In genomic region chr13:76732367-76732766, GRCh38 we compare ENCODE assay signal across 26 cellular contexts.
"Had no signal": no experiment of that assay in that cellular context is flagged by ENCODE, and none has a peak within 500 bp of the region (broad histone marks: within the 10 kb centered on the region; RNA-seq: fewer than 3 reads in every experiment).

No MANE protein-coding gene starts in this region.

- H3K36me3 Mint-ChIP-seq: activated CD4-positive, alpha-beta memory T cell treated with anti-CD3 and anti-CD28 coated beads for 36 hours; natural killer cell treated with Interleukin-12 subunit alpha and Interleukin-12 subunit beta and Interleukin-15 and Interleukin-18, amount 100 ng/mL, for 72 hours had no signal

- H3K9me3 ChIP-seq: adrenal gland, body of pancreas, colonic mucosa, left ventricle myocardium inferior, right lobe of liver, transverse colon had no signal

- H3K4me1 Mint-ChIP-seq: activated CD4-positive, alpha-beta T cell treated with anti-CD3 and anti-CD28 coated beads, Interleukin-2, amount 10 ng/mL, durations not matched to agents 24 days and 14 days; activated naive CD8-positive, alpha-beta T cell treated with anti-CD3 and anti-CD28 coated beads for 36 hours had no signal

- H3K27me3 ChIP-seq: adrenal gland, body of pancreas, colonic mucosa, hepatocyte, right lobe of liver, transverse colon had no signal

- H3K4me3 Mint-ChIP-seq: activated CD4-positive, alpha-beta memory T cell treated with anti-CD3 and anti-CD28 coated beads for 36 hours; activated CD4-positive, alpha-beta T cell treated with anti-CD3 and anti-CD28 coated beads, Interleukin-2, amount 10 ng/mL, durations not matched to agents 24 days and 14 days; activated naive CD4-positive, alpha-beta T cell treated with anti-CD3 and anti-CD28 coated beads for 36 hours; activated naive CD8-positive, alpha-beta T cell treated with anti-CD3 and anti-CD28 coated beads for 36 hours; activated T-helper 1 cell treated with anti-CD3 and anti-CD28 coated beads, Interleukin-12 subunit alpha, Interleukin-12 subunit beta, Interleukin-2, Interleukin-4 antibody, amounts not matched to agents 30 ng/mL and 10 ng/mL and 1 ng/mL, durations not matched to agents 14 hours and 24 hours and 36 hours; natural killer cell treated with Interleukin-12 subunit alpha and Interleukin-12 subunit beta and Interleukin-15 and Interleukin-18, amount 100 ng/mL, for 72 hours; T-helper 2 cell treated with Interferon-gamma antibody and Interleukin-4, amounts not matched to agents 5 μg/mL and 100 μg/mL, for 36 hours had no signal

- H3K36me3 ChIP-seq: adrenal gland, colonic mucosa, left ventricle myocardium inferior, right lobe of liver, transverse colon had no signal

- ATAC-seq: body of pancreas; natural killer cell treated with Interleukin-12 subunit alpha and Interleukin-12 subunit beta and Interleukin-15 and Interleukin-18, amount 100 ng/mL, for 72 hours had no signal

- H3K27me3 Mint-ChIP-seq: activated CD4-positive, alpha-beta memory T cell treated with anti-CD3 and anti-CD28 coated beads for 36 hours; activated CD4-positive, alpha-beta T cell treated with anti-CD3 and anti-CD28 coated beads, Interleukin-2, amount 10 ng/mL, durations not matched to agents 24 days and 14 days; activated naive CD8-positive, alpha-beta T cell treated with anti-CD3 and anti-CD28 coated beads for 36 hours had no signal

- DNase-seq: activated CD4-positive, alpha-beta memory T cell treated with anti-CD3 and anti-CD28 coated beads for 36 hours; activated CD4-positive, alpha-beta T cell treated with anti-CD3 and anti-CD28 coated beads, Interleukin-2, amount 10 ng/mL, durations not matched to agents 24 days and 14 days; activated CD4-positive, CD25-positive, alpha-beta regulatory T cell treated with anti-CD3 and anti-CD28 coated beads, Interleukin-2, amount 50 U/mL, for 72 hours; activated CD8-positive, alpha-beta memory T cell treated with anti-CD3 and anti-CD28 coated beads, Interleukin-2, amount 50 U/mL, for 4 hours; activated effector memory CD4-positive, alpha-beta T cell treated with anti-CD3 and anti-CD28 coated beads, Interleukin-2, amount 50 U/mL, for 16 hours; activated naive CD4-positive, alpha-beta T cell treated with anti-CD3 and anti-CD28 coated beads for 36 hours; activated naive CD8-positive, alpha-beta T cell treated with anti-CD3 and anti-CD28 coated beads for 36 hours; activated T-cell treated with anti-CD3 and anti-CD28 coated beads, Interleukin-2, amount 50 U/mL, for 1 hour; aorta; body of pancreas; colonic mucosa; effector CD8-positive, alpha-beta T cell; islet precursor cell; left ventricle myocardium inferior; mesendoderm; right lobe of liver; stimulated activated CD4-positive, alpha-beta T cell treated with anti-CD3 and anti-CD28 coated beads, Interleukin-2, amount 100 ng/mL, for 48 hours; stimulated activated naive CD4-positive, alpha-beta T cell treated with Interleukin-2 at 50 U/mL for 16 hours; transverse colon had no signal

- H3K4me3 ChIP-seq: adrenal gland, body of pancreas, colonic mucosa, hepatocyte, left ventricle myocardium inferior, lung, right lobe of liver, transverse colon had no signal

- H3K27ac ChIP-seq: adrenal gland, body of pancreas, colonic mucosa, epithelial cell of prostate, hepatocyte, left ventricle myocardium inferior, right lobe of liver, transverse colon had no signal

- H3K9me3 Mint-ChIP-seq: activated CD4-positive, alpha-beta memory T cell treated with anti-CD3 and anti-CD28 coated beads for 36 hours; activated naive CD4-positive, alpha-beta T cell treated with anti-CD3 and anti-CD28 coated beads for 36 hours; natural killer cell treated with Interleukin-12 subunit alpha and Interleukin-12 subunit beta and Interleukin-15 and Interleukin-18, amount 100 ng/mL, for 72 hours; T-helper 2 cell treated with Interferon-gamma antibody and Interleukin-4, amounts not matched to agents 5 μg/mL and 100 μg/mL, for 36 hours had no signal

- H3K27ac Mint-ChIP-seq: activated CD4-positive, alpha-beta memory T cell treated with anti-CD3 and anti-CD28 coated beads for 36 hours; activated CD4-positive, alpha-beta T cell treated with anti-CD3 and anti-CD28 coated beads, Interleukin-2, amount 10 ng/mL, durations not matched to agents 24 days and 14 days; activated naive CD4-positive, alpha-beta T cell treated with anti-CD3 and anti-CD28 coated beads for 36 hours; activated naive CD8-positive, alpha-beta T cell treated with anti-CD3 and anti-CD28 coated beads for 36 hours; activated T-helper 1 cell treated with anti-CD3 and anti-CD28 coated beads, Interleukin-12 subunit alpha, Interleukin-12 subunit beta, Interleukin-2, Interleukin-4 antibody, amounts not matched to agents 30 ng/mL and 10 ng/mL and 1 ng/mL, durations not matched to agents 14 hours and 24 hours and 36 hours; natural killer cell treated with Interleukin-12 subunit alpha and Interleukin-12 subunit beta and Interleukin-15 and Interleukin-18, amount 100 ng/mL, for 72 hours; T-helper 2 cell treated with Interferon-gamma antibody and Interleukin-4, amounts not matched to agents 5 μg/mL and 100 μg/mL, for 36 hours had no signal

- H3K4me1 ChIP-seq: adrenal gland, body of pancreas, colonic mucosa, right lobe of liver, transverse colon had no signal
